1 cellular context compared by ENCODE assay signal in genomic region chr7:25179771-25180591, GRCh38.
TF ChIP-seq lines count a peak whose summit lies in the region.

No MANE protein-coding gene starts in this region.

TF ChIP-seq in HepG2, 621 proteins besides CTCF, POLR2A, EP300 and RAD21 (continued from another document and continues in another):
- TF ChIP-seq HBP1 (CRISPR knock-in tag; IDR thresholded peaks at IDR 0.05; ENCODE audit: low read depth) (peak; percentile 25; the same call in 1 of the 2 replicates), PBX3 (CRISPR knock-in tag; IDR thresholded peaks at IDR 0.05; ENCODE audit: borderline replicate concordance) (no peak), ZNF652 (CRISPR knock-in tag; IDR thresholded peaks at IDR 0.05; ENCODE audit: borderline replicate concordance, low read depth) (no peak), NCOR1 (IDR thresholded peaks at IDR 0.05; ENCODE audit: borderline replicate concordance, low read length) (no peak), ZNF282 (IDR thresholded peaks at IDR 0.05; ENCODE audit: partially characterized antibody) (no peak), GTF2F1 (IDR thresholded peaks at IDR 0.05; ENCODE audit: low read length) (no peak), KLF15 (CRISPR knock-in tag; IDR thresholded peaks at IDR 0.05; ENCODE audit: borderline replicate concordance) (no peak), ZNF639 (CRISPR knock-in tag; conservative IDR thresholded peaks at IDR 0.05) (no peak), ZNF207 (IDR thresholded peaks at IDR 0.05; ENCODE audit: borderline replicate concordance) (no peak), HNF1A (IDR thresholded peaks at IDR 0.05; ENCODE audit: low read depth) (no peak), HNF1A (CRISPR knock-in tag; IDR thresholded peaks at IDR 0.05; ENCODE audit: borderline replicate concordance) (no peak), ZSCAN12 (CRISPR knock-in tag; IDR thresholded peaks at IDR 0.05) (no peak), AHDC1 (CRISPR knock-in tag; IDR thresholded peaks at IDR 0.05; ENCODE audit: borderline replicate concordance) (no peak), PRPF4 (IDR thresholded peaks at IDR 0.05; ENCODE audit: low read depth, low read length, poor library complexity, severe bottlenecking) (no peak), ZNF672 (CRISPR knock-in tag; IDR thresholded peaks at IDR 0.05) (no peak), RARG (CRISPR knock-in tag; IDR thresholded peaks at IDR 0.05; ENCODE audit: low read depth) (no peak), EED (CRISPR knock-in tag; IDR thresholded peaks at IDR 0.05) (no peak), RNF2 (conservative IDR thresholded peaks at IDR 0.05; ENCODE audit: low read depth) (no peak), NR2F6 (IDR thresholded peaks at IDR 0.05) (no peak), NR2F6 (CRISPR knock-in tag; IDR thresholded peaks at IDR 0.05) (no peak), KLF13 (CRISPR knock-in tag; IDR thresholded peaks at IDR 0.05) (no peak), ZSCAN5A (CRISPR knock-in tag; IDR thresholded peaks at IDR 0.05; ENCODE audit: borderline replicate concordance) (no peak; the same call in 1 of the 2 replicates), FOXO4 (CRISPR knock-in tag; conservative IDR thresholded peaks at IDR 0.05) (no peak), ZNF660 (CRISPR knock-in tag; IDR thresholded peaks at IDR 0.05; ENCODE audit: borderline replicate concordance, low read depth) (no peak), KLF12 (CRISPR knock-in tag; IDR thresholded peaks at IDR 0.05; ENCODE audit: borderline replicate concordance) (peak; percentile 80; the same call in 1 of the 2 replicates), XBP1 (CRISPR knock-in tag; IDR thresholded peaks at IDR 0.05) (no peak), ZNF296 (CRISPR knock-in tag; conservative IDR thresholded peaks at IDR 0.05) (no peak), HIVEP1 (CRISPR knock-in tag; IDR thresholded peaks at IDR 0.05) (0 out of 2 replicates have a peak, but pooled peaks have one; percentile 25), ZNF121 (CRISPR knock-in tag; IDR thresholded peaks at IDR 0.05) (no peak), CSRNP1 (CRISPR knock-in tag; IDR thresholded peaks at IDR 0.05) (no peak), ZBTB21 (CRISPR knock-in tag; IDR thresholded peaks at IDR 0.05) (no peak), NR2F1 (CRISPR knock-in tag; IDR thresholded peaks at IDR 0.05) (no peak), ZNF572 (CRISPR knock-in tag; IDR thresholded peaks at IDR 0.05) (no peak), ZFP90 (CRISPR knock-in tag; IDR thresholded peaks at IDR 0.05; ENCODE audit: borderline replicate concordance) (0 out of 2 replicates have a peak, but pooled peaks have one; percentile 38), NKX3-1 (CRISPR knock-in tag; IDR thresholded peaks at IDR 0.05) (no peak), ZNF20 (CRISPR knock-in tag; IDR thresholded peaks at IDR 0.05) (no peak), ZNF451 (CRISPR knock-in tag; IDR thresholded peaks at IDR 0.05) (no peak), SAFB2 (CRISPR knock-in tag; IDR thresholded peaks at IDR 0.05; ENCODE audit: borderline replicate concordance, low read depth) (no peak), ZFAT (CRISPR knock-in tag; conservative IDR thresholded peaks at IDR 0.05) (no peak), NONO (IDR thresholded peaks at IDR 0.05) (no peak), NONO (CRISPR knock-in tag; conservative IDR thresholded peaks at IDR 0.05) (no peak; the same call in 1 of the 2 replicates), NFIC (IDR thresholded peaks at IDR 0.05; ENCODE audit: low read length) (no peak), ZNF644 (CRISPR knock-in tag; IDR thresholded peaks at IDR 0.05; ENCODE audit: low read depth) (no peak), IRX3 (CRISPR knock-in tag; IDR thresholded peaks at IDR 0.05; ENCODE audit: borderline replicate concordance, low read depth) (no peak), MAFF (IDR thresholded peaks at IDR 0.05; ENCODE audit: low read depth, low read length) (no peak), ZNF431 (CRISPR knock-in tag; IDR thresholded peaks at IDR 0.05; ENCODE audit: borderline replicate concordance, low read depth) (no peak), ZZZ3 (CRISPR knock-in tag; IDR thresholded peaks at IDR 0.05; ENCODE audit: borderline replicate concordance) (no peak), EZH2 (conservative IDR thresholded peaks at IDR 0.05; ENCODE audit: low read depth, low read length) (no peak), ZKSCAN8 (CRISPR knock-in tag; IDR thresholded peaks at IDR 0.05; ENCODE audit: borderline replicate concordance) (no peak), ESRRA (CRISPR knock-in tag; IDR thresholded peaks at IDR 0.05; ENCODE audit: low read depth) (no peak), MYNN (CRISPR knock-in tag; IDR thresholded peaks at IDR 0.05; ENCODE audit: low read depth) (no peak)
